Comparison of ENCODE assay signal across 11 cellular contexts in the genomic region with DNA sequence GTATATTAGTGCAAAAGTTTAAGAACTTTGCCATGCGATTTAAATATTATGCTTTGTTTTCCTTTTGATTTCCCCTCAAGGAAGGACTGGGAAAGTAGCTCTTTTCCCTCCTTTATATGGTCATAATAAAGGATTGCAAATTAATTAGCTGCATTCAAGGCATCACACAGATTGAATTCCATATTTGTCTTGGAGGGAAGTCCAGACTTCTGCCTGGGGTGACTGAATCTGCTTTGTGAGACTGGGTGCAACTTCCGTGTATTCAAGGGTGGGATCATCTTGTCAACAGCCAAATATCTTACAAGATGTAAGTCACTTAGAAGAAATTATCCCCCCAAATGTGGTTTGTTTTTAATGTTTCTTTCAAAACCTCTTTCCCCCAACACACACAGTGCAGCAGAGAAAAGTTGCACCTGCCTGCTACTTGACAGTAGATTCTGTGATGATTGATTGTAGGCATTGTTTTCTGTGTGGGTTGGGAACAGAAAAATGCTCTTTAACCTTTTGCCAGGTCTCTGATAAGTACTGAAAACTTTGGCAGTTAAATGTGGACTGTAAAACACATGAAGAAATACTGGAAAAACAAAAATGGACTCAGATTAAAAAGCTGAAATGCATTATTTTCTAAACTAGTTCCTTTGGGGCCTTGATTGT. TPM values are rescaled to one million over a fixed set of nuclear protein-coding genes. Genes with fewer than 3 reads are reported as not detected.
DNase-seq lines count a peak whose midpoint lies in the region; ATAC-seq and TF ChIP-seq lines count a peak whose summit lies in the region.
"Had no signal": no experiment of that assay in that cellular context is flagged by ENCODE, and none has a peak within 500 bp of the region (broad histone marks: within the 10 kb centered on the region; RNA-seq: fewer than 3 reads in every experiment).

No MANE protein-coding gene starts in this region.

- no peak overlapping the region for H3K4me3 Mint-ChIP-seq in stimulated activated memory B cell treated with anti-CD40 and anti-IgM and Interleukin-4, amounts not matched to agents 10 μg/mL and 1 μg/mL and 100 μg/mL, for 72 hours
- H3K4me3 Mint-ChIP-seq: activated naive CD4-positive, alpha-beta T cell treated with anti-CD3 and anti-CD28 coated beads, Interleukin-2, amount 50 U/mL, for 24 hours had no signal

- peak overlapping the region; percentile 14 for H3K27ac Mint-ChIP-seq in stimulated activated memory B cell treated with anti-CD40 and anti-IgM and Interleukin-4, amounts not matched to agents 10 μg/mL and 1 μg/mL and 100 μg/mL, for 72 hours
- H3K27ac Mint-ChIP-seq: activated naive CD4-positive, alpha-beta T cell treated with anti-CD3 and anti-CD28 coated beads, Interleukin-2, amount 50 U/mL, for 24 hours had no signal

- no peaks in the 10 kb centered on the region for H3K27me3 ChIP-seq in brain microvascular endothelial cell (replicated peaks)

- H3K9me3 Mint-ChIP-seq in stimulated activated memory B cell treated with anti-CD40 and anti-IgM and Interleukin-4, amounts not matched to agents 10 μg/mL and 1 μg/mL and 100 μg/mL, for 72 hours, result peaks cover 4% of the 10 kb centered on the region

- H3K27ac ChIP-seq in brain microvascular endothelial cell, result no peak overlapping the region

- H3K4me3 ChIP-seq in brain microvascular endothelial cell (ENCODE audit: low read depth, low read length), result no peak overlapping the region

- peak; percentile 37 for ATAC-seq in left ventricle myocardium superior
- ATAC-seq in stimulated activated memory B cell treated with anti-CD40 and anti-IgM and Interleukin-4, amounts not matched to agents 10 μg/mL and 1 μg/mL and 100 μg/mL, for 72 hours, result no peak
- ATAC-seq in HG03175 (IDR thresholded peaks at IDR 0.05; ENCODE audit: unreplicated experiment), result no peak

- peaks cover 36% of the 10 kb centered on the region for H3K36me3 Mint-ChIP-seq in stimulated activated memory B cell treated with anti-CD40 and anti-IgM and Interleukin-4, amounts not matched to agents 10 μg/mL and 1 μg/mL and 100 μg/mL, for 72 hours

- intact Hi-C loops in left ventricle myocardium superior (cut with micrococcal nuclease), result no loop called here

- H3K4me1 Mint-ChIP-seq in stimulated activated memory B cell treated with anti-CD40 and anti-IgM and Interleukin-4, amounts not matched to agents 10 μg/mL and 1 μg/mL and 100 μg/mL, for 72 hours, result peaks cover 37% of the 10 kb centered on the region

- DNase-seq in HT-29 (ENCODE audit: low spot score), result peak; percentile 84
- peak; percentile 73 for DNase-seq in NCI-H69 (lab: John Stamatoyannopoulos, UW)
- DNase-seq in left ventricle myocardium superior, result no peak
- no peak for DNase-seq in ACHN
- no peak for DNase-seq in stimulated activated CD4-positive, alpha-beta T cell treated with anti-CD3 and anti-CD28 coated beads, Interleukin-12 subunit alpha, Interleukin-12 subunit beta, amount 100 ng/mL, for 4 hours
- no peak for DNase-seq in brain microvascular endothelial cell
- DNase-seq: activated CD4-positive, alpha-beta T cell treated with anti-CD3 and anti-CD28 coated beads for 4 hours; kidney had no signal

- TF ChIP-seq CTCF in brain microvascular endothelial cell (IDR thresholded peaks at IDR 0.05; ENCODE audit: low read depth, low read length, missing control alignments), result no peak

- in situ Hi-C loops in ACHN (cut with HindIII; ENCODE audit: low pct_ligation_motif_present, low pct_unique_long_range_greater_than_20kb, low sequenced_read_pairs), result no loop called here
- in situ Hi-C loops in brain microvascular endothelial cell (cut with HindIII; ENCODE audit: low pct_ligation_motif_present, low sequenced_read_pairs), result no loop called here

- H3K27me3 Mint-ChIP-seq in stimulated activated memory B cell treated with anti-CD40 and anti-IgM and Interleukin-4, amounts not matched to agents 10 μg/mL and 1 μg/mL and 100 μg/mL, for 72 hours, result no peaks in the 10 kb centered on the region
- H3K27me3 Mint-ChIP-seq: activated naive CD4-positive, alpha-beta T cell treated with anti-CD3 and anti-CD28 coated beads, Interleukin-2, amount 50 U/mL, for 24 hours had no signal

- no peaks in the 10 kb centered on the region for H3K36me3 ChIP-seq in brain microvascular endothelial cell (replicated peaks)

RNA-seq across cellular contexts. Expression of a gene that starts 28.4 kb away (rescaled TPM):
- 19.6 and 33.2 TPM in 2 replicates for total RNA-seq in HT-29 (2014; rRNA removed; shearing (Covaris generic))
- 66.1 TPM for total RNA-seq in left ventricle myocardium superior

Comparison
In these comparisons a context has a peak if more than half of its experiments do, and no peak if none do; other contexts are left out.
1. DNase-seq: peak in HT-29 (single experiment) and NCI-H69 (single experiment); none in left ventricle myocardium superior (single experiment), ACHN (single experiment), stimulated activated CD4-positive, alpha-beta T cell treated with anti-CD3 and anti-CD28 coated beads, Interleukin-12 subunit alpha, Interleukin-12 subunit beta, amount 100 ng/mL, for 4 hours (single experiment) and brain microvascular endothelial cell (single experiment).